Comparison of ENCODE assay signal across 21 cellular contexts in genomic region chr22:47370448-47371262, GRCh38.
DNase-seq lines count a peak whose midpoint lies in the region; ATAC-seq and TF ChIP-seq lines count a peak whose summit lies in the region.
"Had no signal": no experiment of that assay in that cellular context is flagged by ENCODE, and none has a peak within 500 bp of the region (broad histone marks: within the 10 kb centered on the region; RNA-seq: fewer than 3 reads in every experiment).

No MANE protein-coding gene starts in this region.

- no peaks in the 10 kb centered on the region for H3K9me3 Mint-ChIP-seq in activated T-cell treated with anti-CD3 and anti-CD28 coated beads, Interleukin-2, amount 50 U/mL, for 4 hours
- no peaks in the 10 kb centered on the region for H3K9me3 Mint-ChIP-seq in activated CD8-positive, alpha-beta memory T cell treated with anti-CD3 and anti-CD28 coated beads, Interleukin-2, amount 10 ng/mL, durations not matched to agents 7 days and 5 days (ENCODE audit: low read depth)
- H3K9me3 Mint-ChIP-seq: activated CD4-positive, alpha-beta memory T cell treated with anti-CD3 and anti-CD28 coated beads for 36 hours; neural crest cell had no signal

- TF ChIP-seq CTCF in lower lobe of right lung (IDR thresholded peaks at IDR 0.05) (no peak), tibial artery (IDR thresholded peaks at IDR 0.05) (no peak)

- no peaks in the 10 kb centered on the region for H3K36me3 ChIP-seq in lower lobe of right lung
- no peaks in the 10 kb centered on the region for H3K36me3 ChIP-seq in tibial artery

- no peaks in the 10 kb centered on the region for H3K4me1 Mint-ChIP-seq in activated T-cell treated with anti-CD3 and anti-CD28 coated beads, Interleukin-2, amount 50 U/mL, for 4 hours (ENCODE audit: low read depth)
- no peaks in the 10 kb centered on the region for H3K4me1 Mint-ChIP-seq in activated CD8-positive, alpha-beta memory T cell treated with anti-CD3 and anti-CD28 coated beads, Interleukin-2, amount 10 ng/mL, durations not matched to agents 7 days and 5 days
- H3K4me1 Mint-ChIP-seq: activated naive CD8-positive, alpha-beta T cell treated with anti-CD3 and anti-CD28 coated beads, Interleukin-2, amount 50 U/mL, for 24 hours; neural crest cell had no signal

- H3K27me3 Mint-ChIP-seq in activated T-cell treated with anti-CD3 and anti-CD28 coated beads, Interleukin-2, amount 50 U/mL, for 4 hours (ENCODE audit: low read depth) = peaks cover 16% of the 10 kb centered on the region
- H3K27me3 Mint-ChIP-seq in activated CD8-positive, alpha-beta memory T cell treated with anti-CD3 and anti-CD28 coated beads, Interleukin-2, amount 10 ng/mL, durations not matched to agents 7 days and 5 days = no peaks in the 10 kb centered on the region

- H3K36me3 Mint-ChIP-seq in activated T-cell treated with anti-CD3 and anti-CD28 coated beads, Interleukin-2, amount 50 U/mL, for 4 hours (ENCODE audit: insufficient read depth) = no peaks in the 10 kb centered on the region
- no peaks in the 10 kb centered on the region for H3K36me3 Mint-ChIP-seq in activated CD8-positive, alpha-beta memory T cell treated with anti-CD3 and anti-CD28 coated beads, Interleukin-2, amount 10 ng/mL, durations not matched to agents 7 days and 5 days
- H3K36me3 Mint-ChIP-seq: activated CD4-positive, alpha-beta memory T cell treated with anti-CD3 and anti-CD28 coated beads for 36 hours had no signal

- H3K4me3 Mint-ChIP-seq in activated T-cell treated with anti-CD3 and anti-CD28 coated beads, Interleukin-2, amount 50 U/mL, for 4 hours = no peak overlapping the region
- H3K4me3 Mint-ChIP-seq in activated CD8-positive, alpha-beta memory T cell treated with anti-CD3 and anti-CD28 coated beads, Interleukin-2, amount 10 ng/mL, durations not matched to agents 7 days and 5 days = no peak overlapping the region
- H3K4me3 Mint-ChIP-seq: activated CD4-positive, alpha-beta memory T cell treated with anti-CD3 and anti-CD28 coated beads for 36 hours; activated naive CD8-positive, alpha-beta T cell treated with anti-CD3 and anti-CD28 coated beads, Interleukin-2, amount 50 U/mL, for 24 hours; neural crest cell; T-helper 17 cell had no signal

- CTCF ChIA-PET in activated CD8-positive, alpha-beta memory T cell treated with anti-CD3 and anti-CD28 coated beads, Interleukin-2, amount 10 ng/mL, durations not matched to agents 7 days and 5 days (lab: Charles Lee) = no interaction called here

- H3K4me1 ChIP-seq in lower lobe of right lung (no peaks in the 10 kb centered on the region), tibial artery (no peaks in the 10 kb centered on the region)
- H3K4me1 ChIP-seq: psoas muscle had no signal

- no peak overlapping the region for H3K27ac ChIP-seq in lower lobe of right lung
- H3K27ac ChIP-seq in tibial artery = no peak overlapping the region
- H3K27ac ChIP-seq: psoas muscle had no signal

- no peak overlapping the region for H3K27ac Mint-ChIP-seq in activated CD8-positive, alpha-beta memory T cell treated with anti-CD3 and anti-CD28 coated beads, Interleukin-2, amount 10 ng/mL, durations not matched to agents 7 days and 5 days
- H3K27ac Mint-ChIP-seq: activated CD4-positive, alpha-beta memory T cell treated with anti-CD3 and anti-CD28 coated beads for 36 hours; activated naive CD8-positive, alpha-beta T cell treated with anti-CD3 and anti-CD28 coated beads, Interleukin-2, amount 50 U/mL, for 24 hours; T-helper 17 cell had no signal

- peak; percentile 11 for DNase-seq in activated T-cell treated with anti-CD3 and anti-CD28 coated beads, Interleukin-2, amount 50 U/mL, for 1 hour
- DNase-seq in activated T-cell treated with anti-CD3 and anti-CD28 coated beads, Interleukin-2, amount 50 U/mL, for 4 hours = no peak
- DNase-seq in activated CD8-positive, alpha-beta memory T cell treated with anti-CD3 and anti-CD28 coated beads, Interleukin-2, amount 10 ng/mL, durations not matched to agents 7 days and 5 days = peak; percentile 27
- peak; percentile 13 for DNase-seq in lower lobe of right lung
- DNase-seq in tibial artery = peak; percentile 18 to 53
- DNase-seq in activated gamma-delta T cell (lab: John Stamatoyannopoulos, UW) = no peak
- DNase-seq: activated CD4-positive, alpha-beta memory T cell treated with anti-CD3 and anti-CD28 coated beads for 36 hours; activated naive CD8-positive, alpha-beta T cell treated with anti-CD3 and anti-CD28 coated beads, Interleukin-2, amount 50 U/mL, for 24 hours; HCEC 1CT; left cardiac atrium; NCI-H1048; NCI-H1930; NCI-H510A; psoas muscle; SIG-M5; stimulated activated CD4-positive, alpha-beta T cell treated with anti-CD3 and anti-CD28 coated beads, Interleukin-4, amount 100 ng/mL, for 24 hours; T-helper 17 cell had no signal

- H3K27me3 ChIP-seq in lower lobe of right lung (ENCODE audit: low read depth) = peaks cover 5% of the 10 kb centered on the region
- peaks cover 0 to 22% of the 10 kb centered on the region in 2 donors for H3K27me3 ChIP-seq in tibial artery

- H3K4me3 ChIP-seq in lower lobe of right lung (no peak overlapping the region), tibial artery (no peak overlapping the region)
- H3K4me3 ChIP-seq: psoas muscle, smooth muscle cell had no signal

- intact Hi-C loops in lower lobe of right lung (cut with DNase I) = no loop called here
- intact Hi-C loops in tibial artery (cut with DNase I; ENCODE audit: low total_unique reads) = no loop called here

- ATAC-seq in activated T-cell treated with anti-CD3 and anti-CD28 coated beads, Interleukin-2, amount 50 U/mL, for 4 hours = no peak
- no peak for ATAC-seq in activated CD8-positive, alpha-beta memory T cell treated with anti-CD3 and anti-CD28 coated beads, Interleukin-2, amount 10 ng/mL, durations not matched to agents 7 days and 5 days
- ATAC-seq in lower lobe of right lung (no peak), GM19035 (IDR thresholded peaks at IDR 0.05; ENCODE audit: unreplicated experiment) (no peak), HG02588 (IDR thresholded peaks at IDR 0.05; ENCODE audit: unreplicated experiment) (no peak)
- ATAC-seq: activated naive CD8-positive, alpha-beta T cell treated with anti-CD3 and anti-CD28 coated beads, Interleukin-2, amount 50 U/mL, for 24 hours; left cardiac atrium; psoas muscle; T-helper 17 cell had no signal

- H3K9me3 ChIP-seq in lower lobe of right lung (no peaks in the 10 kb centered on the region), tibial artery (no peaks in the 10 kb centered on the region)
- H3K9me3 ChIP-seq: psoas muscle had no signal

Comparison
In these comparisons a context has a peak if more than half of its experiments do, and no peak if none do; other contexts are left out.
1. DNase-seq: peak in activated T-cell treated with anti-CD3 and anti-CD28 coated beads, Interleukin-2, amount 50 U/mL, for 1 hour (single experiment), activated CD8-positive, alpha-beta memory T cell treated with anti-CD3 and anti-CD28 coated beads, Interleukin-2, amount 10 ng/mL, durations not matched to agents 7 days and 5 days (single experiment), lower lobe of right lung (single experiment) and tibial artery (2 of 2); none in activated T-cell treated with anti-CD3 and anti-CD28 coated beads, Interleukin-2, amount 50 U/mL, for 4 hours (single experiment) and activated gamma-delta T cell (single experiment).